ENCODE assay signal across 1 cellular context in the genomic region with DNA sequence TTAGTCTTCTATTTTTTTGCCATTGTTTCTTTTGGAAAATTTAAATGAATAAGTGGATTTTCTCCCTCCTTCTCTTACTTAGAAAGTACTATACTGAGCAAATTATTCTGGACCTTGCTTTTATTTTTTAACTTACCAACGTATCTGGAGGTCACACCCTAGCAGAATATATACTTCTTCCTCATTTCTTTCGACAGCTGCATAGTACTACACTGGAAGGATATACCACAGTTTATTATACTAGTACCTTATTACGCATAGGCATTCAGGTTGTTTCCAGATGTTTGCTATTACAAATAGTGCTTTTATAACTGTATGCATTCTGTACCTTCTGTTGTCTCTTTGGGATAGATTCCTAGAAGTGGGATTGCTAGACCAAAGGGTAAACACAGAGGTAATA.
TF ChIP-seq lines count a peak whose summit lies in the region.

No MANE protein-coding gene starts in this region.

TF ChIP-seq in HepG2, 621 proteins besides CTCF, POLR2A, EP300 and RAD21:
- TF ChIP-seq SNRNP70 (IDR thresholded peaks at IDR 0.05; ENCODE audit: low read depth, low read length), result no peak
- TF ChIP-seq TAF15 (IDR thresholded peaks at IDR 0.05; ENCODE audit: low read depth, low read length, poor library complexity, severe bottlenecking), result no peak
